Comparison of ENCODE assay signal across 22 cellular contexts in the genomic region with DNA sequence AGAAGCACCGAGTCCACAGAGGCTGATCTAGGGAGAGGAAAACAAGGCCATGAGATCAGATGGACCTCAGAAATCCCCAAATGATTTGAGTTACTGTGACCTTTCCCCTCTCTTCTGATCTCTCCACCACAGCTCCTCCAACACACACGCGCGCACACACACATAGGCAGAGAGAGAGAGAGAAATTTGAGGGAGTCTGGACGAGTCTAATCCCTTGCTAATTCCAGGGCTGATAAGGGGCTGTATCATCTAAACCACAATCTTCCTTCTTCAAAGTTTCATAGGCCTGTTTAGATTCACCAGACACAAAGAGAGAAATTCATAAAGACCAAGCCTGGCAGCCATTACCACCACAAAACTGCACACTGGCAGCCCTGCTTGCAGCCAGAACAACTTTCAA.
"Had no signal": no experiment of that assay in that cellular context is flagged by ENCODE, and none has a peak within 500 bp of the region (broad histone marks: within the 10 kb centered on the region; RNA-seq: fewer than 3 reads in every experiment).

No MANE protein-coding gene starts in this region.

- H3K4me3 Mint-ChIP-seq: activated B cell treated with CpG ODN at 0.5 μM for 24 hours; activated CD8-positive, alpha-beta memory T cell treated with anti-CD3 and anti-CD28 coated beads, Interleukin-2, amount 10 ng/mL, durations not matched to agents 7 days and 5 days; activated CD8-positive, alpha-beta T cell treated with anti-CD3 and anti-CD28 coated beads, Interleukin-2, amount 10 ng/mL, durations not matched to agents 7 days and 5 days; activated naive CD8-positive, alpha-beta T cell; mesothelial cell of epicardium; naive B cell had no signal

- H3K27me3 ChIP-seq: esophagus muscularis mucosa, pancreas, sigmoid colon, spleen, transverse colon had no signal

- H3K9me3 Mint-ChIP-seq: activated B cell treated with CpG ODN at 0.5 μM for 24 hours had no signal

- H3K9me3 ChIP-seq: esophagus muscularis mucosa, pancreas had no signal

- ATAC-seq: activated CD8-positive, alpha-beta memory T cell treated with anti-CD3 and anti-CD28 coated beads, Interleukin-2, amount 10 ng/mL, durations not matched to agents 7 days and 5 days; activated CD8-positive, alpha-beta T cell treated with anti-CD3 and anti-CD28 coated beads, Interleukin-2, amount 10 ng/mL, durations not matched to agents 7 days and 5 days; left cardiac atrium; pancreas; psoas muscle had no signal

- H3K4me1 ChIP-seq: esophagus muscularis mucosa, pancreas, psoas muscle, sigmoid colon, spleen, transverse colon had no signal

- H3K27ac ChIP-seq: esophagus muscularis mucosa, pancreas, psoas muscle, sigmoid colon, spleen, transverse colon had no signal

- H3K4me3 ChIP-seq: esophagus muscularis mucosa, pancreas, psoas muscle, sigmoid colon, spleen, transverse colon had no signal

- H3K4me1 Mint-ChIP-seq: activated CD8-positive, alpha-beta memory T cell treated with anti-CD3 and anti-CD28 coated beads, Interleukin-2, amount 10 ng/mL, durations not matched to agents 7 days and 5 days; mesothelial cell of epicardium had no signal

- FAIRE-seq: frontal cortex, pancreas had no signal

- DNase-seq: activated B cell treated with CpG ODN at 0.5 μM for 24 hours; activated CD8-positive, alpha-beta memory T cell treated with anti-CD3 and anti-CD28 coated beads, Interleukin-2, amount 10 ng/mL, durations not matched to agents 7 days and 5 days; activated CD8-positive, alpha-beta T cell treated with anti-CD3 and anti-CD28 coated beads, Interleukin-2, amount 10 ng/mL, durations not matched to agents 7 days and 5 days; activated T-cell treated with anti-CD3 and anti-CD28 coated beads, Interleukin-2, amount 50 U/mL, for 48 hours; aorta; central memory CD4-positive, alpha-beta T cell; islet precursor cell; left cardiac atrium; mammary epithelial cell; naive B cell; pancreas; psoas muscle; sigmoid colon; spleen; stimulated activated naive CD4-positive, alpha-beta T cell treated with Interleukin-2 at 50 U/mL for 16 hours; T-helper 2 cell; transverse colon had no signal

- H3K27me3 Mint-ChIP-seq: activated B cell treated with CpG ODN at 0.5 μM for 24 hours; activated CD8-positive, alpha-beta memory T cell treated with anti-CD3 and anti-CD28 coated beads, Interleukin-2, amount 10 ng/mL, durations not matched to agents 7 days and 5 days; activated naive CD8-positive, alpha-beta T cell; naive B cell had no signal

- H3K27ac Mint-ChIP-seq: activated B cell treated with CpG ODN at 0.5 μM for 24 hours; activated CD8-positive, alpha-beta memory T cell treated with anti-CD3 and anti-CD28 coated beads, Interleukin-2, amount 10 ng/mL, durations not matched to agents 7 days and 5 days; activated CD8-positive, alpha-beta T cell treated with anti-CD3 and anti-CD28 coated beads, Interleukin-2, amount 10 ng/mL, durations not matched to agents 7 days and 5 days; activated naive CD8-positive, alpha-beta T cell; activated T-helper 2 cell treated with anti-CD3 and anti-CD28 coated beads, Interferon-gamma antibody, Interleukin-2, Interleukin-4, amounts not matched to agents 10 μg/mL and 5 μg/mL and 100 μg/mL, durations not matched to agents 14 hours and 24 hours and 36 hours; mesothelial cell of epicardium; naive B cell had no signal
